Comparison of ENCODE assay signal across 1 cellular context in the genomic region with DNA sequence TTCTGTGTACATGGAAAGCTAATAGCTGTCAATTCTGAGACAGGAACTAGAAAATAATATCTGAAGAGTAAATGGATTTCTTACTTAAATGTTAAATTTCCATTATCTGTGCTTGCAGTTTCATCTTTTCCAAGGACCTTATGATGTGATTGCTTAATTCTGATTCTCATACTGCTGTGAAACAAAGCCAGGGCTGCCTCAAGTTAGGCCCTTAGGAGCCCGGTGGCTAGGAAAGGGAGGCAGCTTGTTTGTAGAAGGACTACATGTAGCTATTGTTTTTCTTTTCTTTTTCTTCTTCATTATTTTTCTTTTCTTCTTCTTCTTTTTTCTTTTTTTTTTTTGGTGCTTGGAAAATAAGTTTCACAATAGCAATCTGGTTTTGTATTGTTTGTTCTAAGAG.
TF ChIP-seq lines count a peak whose summit lies in the region.

No MANE protein-coding gene starts in this region.

TF ChIP-seq in SK-N-SH treated with all-trans-retinoic acid at 6 μM for 48 hours, 23 proteins besides CTCF, POLR2A, EP300 and RAD21 (continued from another document):
- TF ChIP-seq, protein P1, sequence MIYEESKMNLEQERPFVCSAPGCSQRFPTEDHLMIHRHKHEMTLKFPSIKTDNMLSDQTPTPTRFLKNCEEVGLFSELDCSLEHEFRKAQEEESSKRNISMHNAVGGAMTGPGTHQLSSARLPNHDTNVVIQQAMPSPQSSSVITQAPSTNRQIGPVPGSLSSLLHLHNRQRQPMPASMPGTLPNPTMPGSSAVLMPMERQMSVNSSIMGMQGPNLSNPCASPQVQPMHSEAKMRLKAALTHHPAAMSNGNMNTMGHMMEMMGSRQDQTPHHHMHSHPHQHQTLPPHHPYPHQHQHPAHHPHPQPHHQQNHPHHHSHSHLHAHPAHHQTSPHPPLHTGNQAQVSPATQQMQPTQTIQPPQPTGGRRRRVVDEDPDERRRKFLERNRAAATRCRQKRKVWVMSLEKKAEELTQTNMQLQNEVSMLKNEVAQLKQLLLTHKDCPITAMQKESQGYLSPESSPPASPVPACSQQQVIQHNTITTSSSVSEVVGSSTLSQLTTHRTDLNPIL (CRISPR knock-in tag; IDR thresholded peaks at IDR 0.05; ENCODE audit: low read depth) = no peak
